Comparison of ENCODE assay signal across 13 cellular contexts in the genomic region with DNA sequence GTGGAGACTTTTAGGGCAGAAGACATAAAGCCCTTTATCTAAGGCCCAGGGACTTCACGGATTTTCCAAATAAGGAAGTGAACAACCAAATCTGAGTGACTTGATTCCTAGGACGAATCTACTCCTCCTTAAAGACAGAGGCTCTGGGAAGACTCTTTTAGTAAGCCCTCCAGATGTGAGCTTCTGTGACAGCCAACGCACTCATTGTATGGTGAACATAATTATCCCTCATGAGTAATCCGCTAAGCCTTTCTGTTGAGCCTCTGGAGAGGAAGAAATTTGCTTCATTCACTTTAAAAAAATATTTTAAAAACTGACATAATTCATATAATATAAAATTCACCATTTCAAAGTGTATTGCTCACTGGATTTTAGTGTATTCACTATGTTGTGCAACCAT. TPM values are rescaled to one million over a fixed set of nuclear protein-coding genes. Genes with fewer than 3 reads are reported as not detected.
DNase-seq lines count a peak whose midpoint lies in the region; ATAC-seq and TF ChIP-seq lines count a peak whose summit lies in the region.
"Had no signal": no experiment of that assay in that cellular context is flagged by ENCODE, and none has a peak within 500 bp of the region (broad histone marks: within the 10 kb centered on the region; RNA-seq: fewer than 3 reads in every experiment).

No MANE protein-coding gene starts in this region.

- DNase-seq in EH (ENCODE audit: low read depth) (peak; percentile 84), RPMI7951 (ENCODE audit: low read depth) (peak; percentile 75), fibroblast of peridontal ligament (ENCODE audit: extremely low read depth) (peak; percentile 71), sigmoid colon (no peak), H7 (no peak), T-helper 2 cell (no peak), OCI-M2 (lab: John Stamatoyannopoulos, UW; ENCODE audit: unreplicated experiment) (no peak)
- DNase-seq: activated naive CD8-positive, alpha-beta T cell treated with anti-CD3 and anti-CD28 coated beads for 36 hours; effector memory CD8-positive, alpha-beta T cell; NCI-H1417; NK-92 treated with Interleukin-12 subunit alpha and Interleukin-12 subunit beta, amount 100 ng/mL, for 24 hours; stimulated activated CD4-positive, alpha-beta T cell treated with anti-CD3 and anti-CD28 coated beads, Interleukin-2, amount 100 ng/mL, for 48 hours had no signal

- H3K36me3 ChIP-seq in sigmoid colon = peaks cover 0 to 44% (median 4%) of the 10 kb centered on the region in 4 donors
- peaks cover 1% of the 10 kb centered on the region for H3K36me3 ChIP-seq in H7 (replicated peaks; ENCODE audit: control insufficient read depth, insufficient read depth, low read length)

- WGBS in sigmoid colon, 2 donors = 78 to 89% methylated on average over 4 of the region's 4 CpGs

- peaks cover 0 to 18% (median 7%) of the 10 kb centered on the region in 4 donors for H3K4me1 ChIP-seq in sigmoid colon

- no peak for TF ChIP-seq POLR2A in sigmoid colon (IDR thresholded peaks at IDR 0.05)

- intact Hi-C loops in sigmoid colon (cut with DNase I) = no loop called here

- no peak for ATAC-seq in HG02884 (IDR thresholded peaks at IDR 0.05; ENCODE audit: unreplicated experiment)
- ATAC-seq: effector memory CD8-positive, alpha-beta T cell had no signal

- H3K9me3 ChIP-seq in sigmoid colon = no peaks in the 10 kb centered on the region

- no peak overlapping the region for H3K4me3 ChIP-seq in sigmoid colon
- H3K4me3 ChIP-seq in H7 (ENCODE audit: insufficient read depth, low read depth, low read length) = no peak overlapping the region

- no peak for TF ChIP-seq CTCF in sigmoid colon (IDR thresholded peaks at IDR 0.05)

- H3K27me3 ChIP-seq in sigmoid colon = no peaks in the 10 kb centered on the region
- H3K27me3 ChIP-seq in H7 (ENCODE audit: control insufficient read depth, insufficient read depth, low read length) = no peaks in the 10 kb centered on the region

- no peak for TF ChIP-seq EP300 in sigmoid colon (IDR thresholded peaks at IDR 0.05)

- peak overlapping the region; percentile 18 to 48 (median 33) for H3K27ac ChIP-seq in sigmoid colon

RNA-seq across cellular contexts. Expression of gene CCDC93, which starts 33.5 kb away (rescaled TPM):
- 10.5 and 15.3 TPM in 2 replicates for total RNA-seq in RPMI7951 (2014; rRNA removed; shearing (Covaris generic))
- 10 to 100 TPM; 12.5 to 25.5 (median 15.3) TPM for total RNA-seq in sigmoid colon
- 10 to 100 TPM in 1 of 3 donors, 1 to 10 TPM in 2; 4.2 to 11.3 (median 6.0) TPM for polyA plus RNA-seq in sigmoid colon
- total RNA-seq in H7 (2014; rRNA removed; shearing (Covaris generic)) = 9.0 and 13.6 TPM in 2 replicates

Comparison
In these comparisons a context has a peak if more than half of its experiments do, and no peak if none do; other contexts are left out.
1. DNase-seq: peak in EH (single experiment), RPMI7951 (single experiment) and fibroblast of peridontal ligament (single experiment); none in sigmoid colon (single experiment), H7 (single experiment), T-helper 2 cell (0 of 5) and OCI-M2 (single experiment).